In the genomic region with DNA sequence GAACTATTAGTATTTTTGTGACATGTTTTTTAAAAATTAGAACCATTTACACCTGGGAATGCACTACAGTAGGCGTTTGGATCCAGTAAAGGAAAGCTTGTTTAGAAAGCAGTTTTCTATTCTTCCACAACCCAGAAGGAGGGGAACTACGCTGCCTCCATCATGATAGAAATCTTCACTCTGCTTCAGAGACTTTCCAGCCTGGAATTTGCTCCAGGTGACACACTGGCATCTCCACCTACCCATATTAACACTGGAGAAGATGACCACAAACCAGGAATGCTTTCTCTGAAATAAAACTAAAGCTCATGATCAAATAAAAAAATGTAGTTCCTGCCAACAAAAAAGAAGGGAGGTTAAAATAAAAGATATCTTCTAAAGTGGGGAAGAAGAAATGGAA, we compare ENCODE assay signal across 9 cellular contexts.
"Had no signal": no experiment of that assay in that cellular context is flagged by ENCODE, and none has a peak within 500 bp of the region (broad histone marks: within the 10 kb centered on the region; RNA-seq: fewer than 3 reads in every experiment).

No MANE protein-coding gene starts in this region.

- H3K4me2 ChIP-seq: KMS-11 had no signal

- H3K27ac ChIP-seq: HL-60, KMS-11 had no signal

- H3K4me3 ChIP-seq: HAP-1 had no signal

- H3K9me3 ChIP-seq: HAP-1 had no signal

- ATAC-seq: HCT116, HepG2 had no signal

- DNase-seq: GOT3, H7, KBM-7 had no signal

- H3K4me1 ChIP-seq: HAP-1 had no signal

- H3K27ac Mint-ChIP-seq: IgD-negative memory B cell had no signal

- H3K36me3 ChIP-seq: HAP-1 had no signal

- H3K36me3 Mint-ChIP-seq: IgD-negative memory B cell had no signal
